Comparison of ENCODE assay signal across 1 cellular context in the genomic region with DNA sequence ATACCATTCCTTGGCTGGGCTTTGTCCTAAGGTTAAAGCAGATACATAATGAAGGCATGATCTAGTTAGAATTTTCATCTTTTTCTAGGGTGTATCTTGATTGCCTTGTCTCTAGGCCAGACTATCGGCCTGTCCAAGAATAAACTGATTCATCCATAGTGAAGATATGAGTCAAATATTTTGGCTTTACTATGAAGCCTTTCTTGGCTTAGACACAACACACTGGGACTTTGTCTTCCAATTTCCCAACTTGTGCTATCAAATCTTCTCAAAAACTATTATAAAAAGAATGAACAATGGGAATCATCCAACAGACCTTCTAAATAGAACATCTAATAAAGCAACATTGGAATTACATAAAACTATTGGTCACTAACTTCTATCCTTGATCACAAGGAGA.
A peak's percentile ranks its signal among the peaks of the same experiment; 100 is the strongest.
TF ChIP-seq lines count a peak whose summit lies in the region.

No MANE protein-coding gene starts in this region.

TF ChIP-seq in IMR-90, 13 proteins besides CTCF, POLR2A, EP300 and RAD21 (continued from another document):
- TF ChIP-seq, protein P1, sequence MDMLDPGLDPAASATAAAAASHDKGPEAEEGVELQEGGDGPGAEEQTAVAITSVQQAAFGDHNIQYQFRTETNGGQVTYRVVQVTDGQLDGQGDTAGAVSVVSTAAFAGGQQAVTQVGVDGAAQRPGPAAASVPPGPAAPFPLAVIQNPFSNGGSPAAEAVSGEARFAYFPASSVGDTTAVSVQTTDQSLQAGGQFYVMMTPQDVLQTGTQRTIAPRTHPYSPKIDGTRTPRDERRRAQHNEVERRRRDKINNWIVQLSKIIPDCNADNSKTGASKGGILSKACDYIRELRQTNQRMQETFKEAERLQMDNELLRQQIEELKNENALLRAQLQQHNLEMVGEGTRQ (IDR thresholded peaks at IDR 0.05; ENCODE audit: low read depth, low read length): no peak
- peak; percentile 19; the same call in 1 of the 2 replicates for TF ChIP-seq FOS (IDR thresholded peaks at IDR 0.05; ENCODE audit: low read depth, low read length)
